30 cellular contexts compared by ENCODE assay signal in the genomic region with DNA sequence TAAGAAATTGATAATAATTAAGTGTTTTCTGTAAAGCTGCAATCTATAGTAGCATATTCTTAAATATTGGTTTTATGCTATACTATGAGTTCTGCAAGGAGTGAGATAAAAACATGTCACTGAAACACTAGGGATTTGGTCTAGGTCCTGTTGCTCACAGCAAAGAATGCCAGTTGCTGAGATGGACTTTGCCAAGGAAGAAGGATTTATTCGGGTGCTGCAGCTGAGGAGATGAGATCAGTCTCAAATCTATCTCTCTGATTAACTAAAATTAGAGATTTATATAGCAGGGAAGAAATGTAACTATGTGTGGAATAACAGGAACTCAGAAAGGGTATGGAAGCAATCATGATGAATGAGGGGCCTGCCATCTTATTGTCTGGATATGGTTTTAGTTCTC.
"Had no signal": no experiment of that assay in that cellular context is flagged by ENCODE, and none has a peak within 500 bp of the region (broad histone marks: within the 10 kb centered on the region; RNA-seq: fewer than 3 reads in every experiment).

No MANE protein-coding gene starts in this region.

- H3K27ac Mint-ChIP-seq: natural killer cell; nephron; neural progenitor cell; progenitor cell of endocrine pancreas; stimulated activated memory B cell treated with anti-CD40 and anti-IgM and Interleukin-4, amounts not matched to agents 10 μg/mL and 1 μg/mL and 100 μg/mL, for 72 hours; stimulated activated naive CD8-positive, alpha-beta T cell treated with anti-CD3 and anti-CD28 coated beads, Interleukin-15, amount 100 ng/mL, for 72 hours; type B pancreatic cell had no signal

- H3K9me3 Mint-ChIP-seq: type B pancreatic cell had no signal

- H3K9me3 ChIP-seq: ovary, psoas muscle, suprapubic skin, testis, tibial artery, upper lobe of right lung, uterus had no signal

- H3K4me1 Mint-ChIP-seq: natural killer cell; nephron; neural progenitor cell; stimulated activated memory B cell treated with anti-CD40 and anti-IgM and Interleukin-4, amounts not matched to agents 10 μg/mL and 1 μg/mL and 100 μg/mL, for 72 hours; stimulated activated naive CD8-positive, alpha-beta T cell treated with anti-CD3 and anti-CD28 coated beads, Interleukin-15, amount 100 ng/mL, for 72 hours had no signal

- H3K4me2 ChIP-seq: neural progenitor cell, smooth muscle cell had no signal

- H3K36me3 Mint-ChIP-seq: natural killer cell; neural progenitor cell; stimulated activated memory B cell treated with anti-CD40 and anti-IgM and Interleukin-4, amounts not matched to agents 10 μg/mL and 1 μg/mL and 100 μg/mL, for 72 hours; type B pancreatic cell had no signal

- H3K79me2 ChIP-seq: parathyroid adenoma had no signal

- H3K9ac ChIP-seq: neural progenitor cell, parathyroid adenoma had no signal

- H3K27me3 ChIP-seq: neural progenitor cell, ovary, spleen, suprapubic skin, testis, tibial artery, transverse colon, upper lobe of right lung, uterus had no signal

- H3K4me3 ChIP-seq: neural progenitor cell, ovary, psoas muscle, skin epidermis, smooth muscle cell, spleen, suprapubic skin, testis, tibial artery, transverse colon, upper lobe of right lung, uterus had no signal

- H3K4me3 Mint-ChIP-seq: natural killer cell; nephron; neural progenitor cell; stimulated activated memory B cell treated with anti-CD40 and anti-IgM and Interleukin-4, amounts not matched to agents 10 μg/mL and 1 μg/mL and 100 μg/mL, for 72 hours; stimulated activated naive CD8-positive, alpha-beta T cell treated with anti-CD3 and anti-CD28 coated beads, Interleukin-15, amount 100 ng/mL, for 72 hours; type B pancreatic cell had no signal

- H3K27ac ChIP-seq: neural progenitor cell, ovary, parathyroid adenoma, psoas muscle, skin epidermis, spleen, suprapubic skin, testis, tibial artery, transverse colon, upper lobe of right lung, uterus had no signal

- ATAC-seq: natural killer cell; psoas muscle; right cardiac atrium; sciatic nerve; stimulated activated memory B cell treated with anti-CD40 and anti-IgM and Interleukin-4, amounts not matched to agents 10 μg/mL and 1 μg/mL and 100 μg/mL, for 72 hours; stimulated activated naive CD8-positive, alpha-beta T cell treated with anti-CD3 and anti-CD28 coated beads, Interleukin-15, amount 100 ng/mL, for 72 hours; stimulated activated naive CD8-positive, alpha-beta T cell treated with anti-CD3 and anti-CD28 coated beads, Interleukin-15, Interleukin-2, amounts not matched to agents 100 U/mL and 50 U/mL, for 24 hours; upper lobe of right lung had no signal

- H2AFZ ChIP-seq: neural progenitor cell, parathyroid adenoma had no signal

- H3K36me3 ChIP-seq: neural progenitor cell, ovary, spleen, suprapubic skin, tibial artery, transverse colon, upper lobe of right lung, uterus had no signal

- H3K27me3 Mint-ChIP-seq: progenitor cell of endocrine pancreas; stimulated activated memory B cell treated with anti-CD40 and anti-IgM and Interleukin-4, amounts not matched to agents 10 μg/mL and 1 μg/mL and 100 μg/mL, for 72 hours; stimulated activated naive CD8-positive, alpha-beta T cell treated with anti-CD3 and anti-CD28 coated beads, Interleukin-15, amount 100 ng/mL, for 72 hours; type B pancreatic cell had no signal

- H3K4me1 ChIP-seq: neural progenitor cell, parathyroid adenoma, psoas muscle, spleen, suprapubic skin, testis, tibial artery, transverse colon, upper lobe of right lung, uterus had no signal

- DNase-seq: natural killer cell; occipital lobe; ovary; posterior cingulate gyrus; psoas muscle; right cardiac atrium; spleen; stimulated activated CD4-positive, alpha-beta T cell treated with anti-CD3 and anti-CD28 coated beads, Interleukin-12 subunit alpha, Interleukin-12 subunit beta, amount 100 ng/mL, for 4 hours; stimulated activated CD4-positive, alpha-beta T cell treated with anti-CD3 and anti-CD28 coated beads, Interleukin-1b, Interleukin-23, amount 100 ng/mL, for 48 hours; stimulated activated CD4-positive, alpha-beta T cell treated with anti-CD3 and anti-CD28 coated beads, Interleukin-4, amount 100 ng/mL, for 1 hour; stimulated activated CD4-positive, alpha-beta T cell treated with anti-CD3 and anti-CD28 coated beads, Interleukin-4, amount 100 ng/mL, for 4 hours; stimulated activated CD8-positive, alpha-beta memory T cell treated with anti-CD3 and anti-CD28 coated beads, Interleukin-4, amount 100 ng/mL, for 48 hours; stimulated activated naive CD8-positive, alpha-beta T cell treated with anti-CD3 and anti-CD28 coated beads, Interleukin-15, amount 100 ng/mL, for 72 hours; stimulated activated naive CD8-positive, alpha-beta T cell treated with anti-CD3 and anti-CD28 coated beads, Interleukin-15, Interleukin-2, amounts not matched to agents 100 U/mL and 50 U/mL, for 24 hours; substantia nigra; testis; tibial artery; transverse colon; upper lobe of right lung; uterus had no signal
